Comparison of ENCODE assay signal across 8 cellular contexts in the genomic region with DNA sequence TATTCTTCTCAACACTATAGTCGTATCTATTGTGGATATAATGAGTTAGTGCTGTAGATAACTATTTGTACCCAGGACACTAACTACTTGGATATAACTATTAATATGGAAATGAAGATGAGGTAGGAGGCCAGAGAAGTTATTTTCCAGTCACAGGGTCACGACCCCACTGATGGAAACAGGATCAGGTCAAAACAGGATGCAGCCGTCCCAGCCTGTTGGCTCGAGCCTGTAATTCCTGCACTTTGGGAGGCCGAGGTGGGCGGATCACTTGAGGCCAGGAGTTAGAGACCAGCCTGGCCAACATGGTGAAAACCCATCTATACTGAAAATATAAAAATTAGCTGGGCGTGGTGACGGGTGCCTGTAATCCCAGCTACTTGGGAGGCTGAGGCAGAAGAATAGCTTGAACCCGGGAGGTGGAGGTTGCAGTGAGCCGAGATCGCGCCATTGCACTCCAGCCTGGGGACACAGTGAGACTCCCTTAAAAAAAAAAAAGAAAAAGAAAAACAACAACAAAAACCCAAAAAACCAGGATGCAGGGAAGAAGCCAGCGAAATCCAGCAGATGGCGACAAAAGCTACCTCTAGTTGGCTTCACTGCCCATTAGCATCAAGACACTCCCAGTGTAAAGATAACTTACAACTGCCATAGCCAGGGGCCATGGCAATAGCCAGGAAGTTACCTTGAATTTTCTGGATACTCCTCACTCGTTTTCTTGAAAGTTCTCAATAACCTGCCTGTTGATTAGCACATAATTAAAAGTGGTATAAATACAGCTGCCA. TPM values are rescaled to one million over a fixed set of nuclear protein-coding genes. Genes with fewer than 3 reads are reported as not detected.
A peak's percentile ranks its signal among the peaks of the same experiment; 100 is the strongest.
DNase-seq lines count a peak whose midpoint lies in the region; ATAC-seq and TF ChIP-seq lines count a peak whose summit lies in the region.

No MANE protein-coding gene starts in this region.

- WGBS in lower leg skin, 2 donors = 43 to 45% methylated on average over 15 of the region's 15 CpGs

- intact Hi-C loops in left colon (cut with DNase I, micrococcal nuclease) = no loop called here
- intact Hi-C loops in lower leg skin (cut with DNase I; ENCODE audit: low total_unique reads) = loop anchor here (10.0 kb wide), 1 partner anchor 1397 kb away; no protein-coding TSS in a partner anchor

- no peaks in the 10 kb centered on the region for H3K9me3 ChIP-seq in T-helper 17 cell (ENCODE audit: control insufficient read depth, low read length, poor library complexity, severe bottlenecking)

- ATAC-seq in left colon (peak; percentile 66), T-helper 17 cell (no peak)

- H3K4me3 Mint-ChIP-seq in T-helper 17 cell = no peak overlapping the region

- no peaks in the 10 kb centered on the region for H3K4me1 Mint-ChIP-seq in T-helper 17 cell

- no peak overlapping the region for H3K27ac Mint-ChIP-seq in T-helper 17 cell

- no peaks in the 10 kb centered on the region for H3K36me3 Mint-ChIP-seq in T-helper 17 cell (ENCODE audit: low read depth)

- H3K27me3 Mint-ChIP-seq in T-helper 17 cell = peaks cover 27% of the 10 kb centered on the region

- H3K4me3 ChIP-seq in lower leg skin (ENCODE audit: low read depth, poor library complexity, severe bottlenecking) = no peak overlapping the region

- DNase-seq in SKM-1 treated with dmso at 0.1 percent for 144 hours (lab: John Stamatoyannopoulos, UW; ENCODE audit: unreplicated experiment) (peak; percentile 6), SKM-1 (lab: John Stamatoyannopoulos, UW; ENCODE audit: unreplicated experiment) (no peak), LHCN-M2 (ENCODE audit: low read depth) (peak; percentile 24), UCSD-AML1 (lab: John Stamatoyannopoulos, UW; ENCODE audit: unreplicated experiment) (peak; percentile 19), left colon (peak in 1 of 2 donors; percentile 28), medulla oblongata (ENCODE audit: extremely low spot score) (no peak), lower leg skin (ENCODE audit: low spot score in 2 of 2) (no peak), T-helper 17 cell (no peak)

- no peak for TF ChIP-seq CTCF in lower leg skin (IDR thresholded peaks at IDR 0.05)

- TF ChIP-seq POLR2A in lower leg skin (IDR thresholded peaks at IDR 0.05) = no peak

RNA-seq across cellular contexts. Expression of a gene that starts 37.9 kb away (rescaled TPM):
- total RNA-seq in LHCN-M2 (2014; rRNA removed) = 4.2 and 4.8 TPM in 2 replicates
- 3.0 TPM for polyA plus RNA-seq in LHCN-M2 (2012)
- total RNA-seq in left colon = 1 to 10 TPM; 6.5 to 7.1 TPM
- total RNA-seq in lower leg skin = 1 to 10 TPM; 4.8 to 7.3 (median 6.4) TPM
- 10 to 100 TPM; 12.2 to 12.5 TPM for total RNA-seq in T-helper 17 cell

Comparison
In these comparisons a context has a peak if more than half of its experiments do, and no peak if none do; other contexts are left out.
1. DNase-seq: peak in SKM-1 treated with dmso at 0.1 percent for 144 hours (single experiment), LHCN-M2 (single experiment) and UCSD-AML1 (single experiment); none in SKM-1 (single experiment), medulla oblongata (single experiment), lower leg skin (0 of 2) and T-helper 17 cell (0 of 3).